In the genomic region with DNA sequence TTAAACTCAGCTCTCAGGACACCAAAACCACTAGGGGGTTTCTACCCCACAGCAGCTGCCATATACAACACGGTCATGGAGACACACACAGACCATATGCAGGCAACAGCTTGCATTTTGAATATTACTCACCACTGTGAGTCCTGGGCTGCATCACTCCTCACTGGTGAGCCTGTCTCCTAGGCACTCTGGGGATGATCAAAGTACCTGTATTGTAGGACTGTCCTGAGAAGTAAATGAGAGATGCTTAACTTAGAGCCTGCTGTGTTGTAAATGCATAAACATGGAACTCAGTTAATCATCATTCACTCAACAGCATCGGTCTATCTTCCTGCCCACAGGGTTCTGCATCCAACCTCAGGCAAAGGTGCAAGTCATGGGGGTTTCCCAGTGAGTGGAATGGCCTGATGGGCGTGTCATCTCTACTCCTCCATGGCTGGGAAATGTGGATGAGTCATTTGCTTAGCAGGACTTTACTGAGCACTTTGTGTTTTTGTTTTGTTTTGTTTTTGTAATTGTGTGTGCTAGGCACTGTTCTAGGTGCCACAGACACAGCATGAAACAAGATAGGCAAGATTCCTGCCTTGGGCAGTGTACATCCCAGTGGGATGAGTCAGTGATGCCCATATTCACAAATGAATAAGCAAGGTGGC, we compare ENCODE assay signal across 9 cellular contexts.
DNase-seq lines count a peak whose midpoint lies in the region; ATAC-seq, FAIRE-seq and TF ChIP-seq lines count a peak whose summit lies in the region.
"Had no signal": no experiment of that assay in that cellular context is flagged by ENCODE, and none has a peak within 500 bp of the region (broad histone marks: within the 10 kb centered on the region; RNA-seq: fewer than 3 reads in every experiment).

No MANE protein-coding gene starts in this region.

- no peaks in the 10 kb centered on the region for H3K27me3 ChIP-seq in trophoblast cell (ENCODE audit: insufficient read depth, low read length)
- H3K27me3 ChIP-seq in uterus: no peaks in the 10 kb centered on the region

- H4K8ac ChIP-seq in trophoblast cell (ENCODE audit: low read depth, low read length): no peak overlapping the region

- intact Hi-C loops in uterus (cut with DNase I; ENCODE audit: low total_unique reads): no loop called here

- no peak overlapping the region for H3K23ac ChIP-seq in trophoblast cell (ENCODE audit: low read length)

- ATAC-seq in HG03139 (IDR thresholded peaks at IDR 0.05; ENCODE audit: unreplicated experiment): peak; percentile 85
- peak; percentile 84 for ATAC-seq in activated T-helper 17 cell treated with anti-CD3 and anti-CD28 coated beads, Interleukin-2, amount 50 U/mL, for 72 hours (replicated peaks)

- H3K9me3 Mint-ChIP-seq in activated T-helper 17 cell treated with anti-CD3 and anti-CD28 coated beads, Interleukin-2, amount 50 U/mL, for 72 hours: no peaks in the 10 kb centered on the region
- H3K9me3 Mint-ChIP-seq: stimulated activated naive CD8-positive, alpha-beta T cell treated with anti-CD3 and anti-CD28 coated beads, Interleukin-15, Interleukin-2, amounts not matched to agents 100 ng/mL and 50 ng/mL, for 24 hours had no signal

- no peaks in the 10 kb centered on the region for H3K36me3 Mint-ChIP-seq in activated T-helper 17 cell treated with anti-CD3 and anti-CD28 coated beads, Interleukin-2, amount 50 U/mL, for 72 hours (ENCODE audit: low read depth)

- H3K4me1 Mint-ChIP-seq in activated T-helper 17 cell treated with anti-CD3 and anti-CD28 coated beads, Interleukin-2, amount 50 U/mL, for 72 hours: peaks cover 5% of the 10 kb centered on the region

- no peak overlapping the region for H2BK120ac ChIP-seq in trophoblast cell (ENCODE audit: insufficient read depth, low read length, poor library complexity)

- H3K18ac ChIP-seq in trophoblast cell (ENCODE audit: low read length): no peak overlapping the region

- H3K9ac ChIP-seq in trophoblast cell (ENCODE audit: low read length): no peak overlapping the region

- no peak overlapping the region for H4K12ac ChIP-seq in trophoblast cell (ENCODE audit: low read depth, low read length)

- H3K36me3 ChIP-seq in trophoblast cell (ENCODE audit: control insufficient read depth in 1 of 2, insufficient read depth in 2 of 2, low read length in 2 of 2) (no peaks in the 10 kb centered on the region), uterus (no peaks in the 10 kb centered on the region)

- H3K4me3 Mint-ChIP-seq in activated T-helper 17 cell treated with anti-CD3 and anti-CD28 coated beads, Interleukin-2, amount 50 U/mL, for 72 hours: peak overlapping the region; percentile 29
- H3K4me3 Mint-ChIP-seq: stimulated activated naive CD8-positive, alpha-beta T cell treated with anti-CD3 and anti-CD28 coated beads, Interleukin-15, Interleukin-2, amounts not matched to agents 100 ng/mL and 50 ng/mL, for 24 hours had no signal

- TF ChIP-seq POLR2A in uterus (IDR thresholded peaks at IDR 0.05): no peak

- H3K4me3 ChIP-seq in trophoblast cell (ENCODE audit: low read depth, low read length) (no peak overlapping the region), uterus (no peak overlapping the region)

- TF ChIP-seq CTCF in uterus (IDR thresholded peaks at IDR 0.05): no peak

- H3K4ac ChIP-seq in trophoblast cell (ENCODE audit: low read depth, low read length): no peak overlapping the region

- no peaks in the 10 kb centered on the region for H3K9me3 ChIP-seq in trophoblast cell (ENCODE audit: insufficient read depth, low read depth, low read length)
- no peaks in the 10 kb centered on the region for H3K9me3 ChIP-seq in uterus

- no peak overlapping the region for H2BK5ac ChIP-seq in trophoblast cell (ENCODE audit: low read depth, low read length, poor library complexity)

- H3K79me2 ChIP-seq in trophoblast cell (ENCODE audit: control insufficient read depth, insufficient read depth, low read length, poor library complexity): no peaks in the 10 kb centered on the region

- no peak overlapping the region for H2AK5ac ChIP-seq in trophoblast cell (ENCODE audit: low read length)

- no peaks in the 10 kb centered on the region for H3K79me1 ChIP-seq in trophoblast cell (ENCODE audit: low read length)

- peaks cover 16% of the 10 kb centered on the region for H3K27me3 Mint-ChIP-seq in activated T-helper 17 cell treated with anti-CD3 and anti-CD28 coated beads, Interleukin-2, amount 50 U/mL, for 72 hours

- H3K4me2 ChIP-seq in trophoblast cell (ENCODE audit: low read length): no peak overlapping the region

- no peak overlapping the region for H2AFZ ChIP-seq in trophoblast cell (ENCODE audit: insufficient read depth, low read length, poor library complexity)

- H3K27ac ChIP-seq in trophoblast cell (ENCODE audit: low read depth, low read length): no peak overlapping the region
- no peak overlapping the region for H3K27ac ChIP-seq in uterus

- H2BK12ac ChIP-seq in trophoblast cell (ENCODE audit: low read length): no peak overlapping the region

- peak; percentile 53 for DNase-seq in AG08396 (ENCODE audit: low spot score)
- no peak for DNase-seq in GM19239 (ENCODE audit: insufficient read length, low spot score)
- peak; percentile 87 to 94 for DNase-seq in trophoblast cell
- no peak for DNase-seq in uterus
- no peak for DNase-seq in frontal cortex (ENCODE audit: low spot score in 2 of 2)
- DNase-seq in foreskin melanocyte: no peak

- H3K14ac ChIP-seq in trophoblast cell (ENCODE audit: low read length): no peak overlapping the region

- peaks cover 0 to 6% of the 10 kb centered on the region in 2 experiments for H3K4me1 ChIP-seq in trophoblast cell (ENCODE audit: control insufficient read depth in 1 of 2, insufficient read depth in 2 of 2, low read length in 2 of 2)
- H3K4me1 ChIP-seq in uterus: no peaks in the 10 kb centered on the region

- no CpG with 5 or more reads among the region's 3 CpGs for WGBS in trophoblast cell (ENCODE audit: extremely low coverage, insufficient coverage, insufficient read length)

- FAIRE-seq in GM19239 (lab: Jason Lieb, UNC) (peak; percentile 53), frontal cortex (lab: Jason Lieb, UNC) (no peak)

- no peak overlapping the region for H4K91ac ChIP-seq in trophoblast cell (ENCODE audit: low read depth, low read length)

- H3K27ac Mint-ChIP-seq in activated T-helper 17 cell treated with anti-CD3 and anti-CD28 coated beads, Interleukin-2, amount 50 U/mL, for 72 hours: peak overlapping the region; percentile 74
- H3K27ac Mint-ChIP-seq: stimulated activated naive CD8-positive, alpha-beta T cell treated with anti-CD3 and anti-CD28 coated beads, Interleukin-15, Interleukin-2, amounts not matched to agents 100 ng/mL and 50 ng/mL, for 24 hours had no signal

Comparison
In these comparisons a context has a peak if more than half of its experiments do, and no peak if none do; other contexts are left out.
1. DNase-seq: peak in AG08396 (single experiment) and trophoblast cell (2 of 2); none in GM19239 (single experiment), uterus (0 of 2), frontal cortex (0 of 2) and foreskin melanocyte (single experiment).